Comparison of ENCODE assay signal across 28 cellular contexts in the genomic region with DNA sequence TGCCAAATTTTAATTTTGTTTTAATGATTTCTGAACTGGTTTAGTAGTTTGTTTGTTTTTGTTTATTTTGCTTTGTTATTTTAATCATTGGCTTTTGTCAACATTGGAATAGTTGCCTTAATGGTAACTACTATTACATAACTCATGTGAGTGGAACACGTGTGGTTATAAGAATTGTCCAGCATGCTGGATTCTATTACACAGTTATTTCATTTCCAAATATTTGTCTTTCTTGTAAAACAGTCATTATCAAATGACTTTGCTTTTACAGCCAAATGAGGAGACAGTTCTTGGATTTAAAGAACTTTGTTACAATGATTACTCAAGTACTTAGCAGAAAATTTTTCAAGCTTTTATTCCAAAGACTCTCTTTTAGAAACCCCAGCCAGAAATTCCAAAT.
DNase-seq lines count a peak whose midpoint lies in the region; ATAC-seq, FAIRE-seq and TF ChIP-seq lines count a peak whose summit lies in the region.
"Had no signal": no experiment of that assay in that cellular context is flagged by ENCODE, and none has a peak within 500 bp of the region (broad histone marks: within the 10 kb centered on the region; RNA-seq: fewer than 3 reads in every experiment).

No MANE protein-coding gene starts in this region.

- POLR2A ChIA-PET in MCF 10A (lab: Yijun Ruan, JAX): interaction anchor here (0.7 kb wide), 1 partner anchor 117 kb away, joined by 3 read pairs; no protein-coding TSS in a partner anchor

- no peaks in the 10 kb centered on the region for H3K27me3 ChIP-seq in mesenchymal stem cell (ENCODE audit: control insufficient read depth in 1 of 2, insufficient read depth in 1 of 2, low read length in 2 of 2)
- H3K27me3 ChIP-seq: BLaER1 treated with 17β-estradiol and CSF1 and Interleukin-3, amounts not matched to agents 10 nM and 100 nM had no signal

- no peak overlapping the region for H4K91ac ChIP-seq in mesenchymal stem cell (ENCODE audit: low read length)

- FAIRE-seq in GM19239 (lab: Jason Lieb, UNC): peak; percentile 49
- FAIRE-seq: GM12892 had no signal

- WGBS in mesenchymal stem cell: no CpG with 5 or more reads among the region's 1 CpG

- no peak overlapping the region for H2BK120ac ChIP-seq in mesenchymal stem cell (ENCODE audit: low read depth, low read length)

- ATAC-seq in esophagus mucosa: no peak

- H3K4me3 ChIP-seq in mesenchymal stem cell (ENCODE audit: insufficient read depth in 1 of 2, low read depth in 1 of 2, low read length in 2 of 2): no peak overlapping the region
- H3K4me3 ChIP-seq: BLaER1 treated with 17β-estradiol and CSF1 and Interleukin-3, amounts not matched to agents 10 nM and 100 nM had no signal

- no peak overlapping the region for H3K4me3 Mint-ChIP-seq in MCF 10A (ENCODE audit: unreplicated experiment)
- H3K4me3 Mint-ChIP-seq: CD4-positive, alpha-beta T cell had no signal

- no peaks in the 10 kb centered on the region for H3K36me3 Mint-ChIP-seq in MCF 10A (ENCODE audit: insufficient read depth, unreplicated experiment)

- H3K27ac Mint-ChIP-seq in MCF 10A (ENCODE audit: low read depth, unreplicated experiment): no peak overlapping the region
- H3K27ac Mint-ChIP-seq: CD4-positive, alpha-beta T cell had no signal

- intact Hi-C loops in MCF 10A (cut with micrococcal nuclease): no loop called here

- H3K27ac ChIP-seq in 22Rv1 (peak overlapping the region; percentile 78), VCaP (peak overlapping the region; percentile 72), mesenchymal stem cell (ENCODE audit: low read length, poor library complexity, severe bottlenecking) (no peak overlapping the region)
- H3K27ac ChIP-seq: BLaER1 treated with 17β-estradiol and CSF1 and Interleukin-3, amounts not matched to agents 10 nM and 100 nM had no signal

- CTCF ChIA-PET in MCF 10A (lab: Yijun Ruan, JAX): no interaction called here

- H3K79me1 ChIP-seq in mesenchymal stem cell (replicated peaks; ENCODE audit: low read length, poor library complexity, severe bottlenecking): no peaks in the 10 kb centered on the region

- no peaks in the 10 kb centered on the region for H3K9me3 ChIP-seq in mesenchymal stem cell (ENCODE audit: control insufficient read depth, low read length)
- H3K9me3 ChIP-seq: BLaER1 treated with 17β-estradiol and CSF1 and Interleukin-3, amounts not matched to agents 10 nM and 100 nM; SK-N-SH had no signal

- no peak overlapping the region for H2BK15ac ChIP-seq in mesenchymal stem cell (ENCODE audit: low read depth, poor library complexity, severe bottlenecking)

- peaks cover 8% of the 10 kb centered on the region for H3K9me3 Mint-ChIP-seq in MCF 10A (ENCODE audit: unreplicated experiment)

- peaks cover 43% of the 10 kb centered on the region for H3K27me3 Mint-ChIP-seq in MCF 10A (ENCODE audit: insufficient read depth, unreplicated experiment)
- H3K27me3 Mint-ChIP-seq: CD4-positive, alpha-beta T cell had no signal

- H3K4ac ChIP-seq in mesenchymal stem cell (ENCODE audit: low read depth in 1 of 2, low read length in 2 of 2): no peak overlapping the region

- no peak for TF ChIP-seq CTCF in 22Rv1 (IDR thresholded peaks at IDR 0.05)
- no peak for TF ChIP-seq CTCF in VCaP (conservative IDR thresholded peaks at IDR 0.05)
- no peak for TF ChIP-seq CTCF in MCF 10A (IDR thresholded peaks at IDR 0.05; ENCODE audit: unreplicated experiment)

- no peak overlapping the region for H4K8ac ChIP-seq in mesenchymal stem cell (ENCODE audit: low read length)

- no peaks in the 10 kb centered on the region for H3K36me3 ChIP-seq in mesenchymal stem cell (ENCODE audit: control insufficient read depth in 1 of 2, insufficient read depth in 2 of 2, low read depth in 1 of 2, low read length in 2 of 2)
- H3K36me3 ChIP-seq: BLaER1 treated with 17β-estradiol and CSF1 and Interleukin-3, amounts not matched to agents 10 nM and 100 nM had no signal

- no peak overlapping the region for H2BK5ac ChIP-seq in mesenchymal stem cell (ENCODE audit: low read depth, low read length, poor library complexity, severe bottlenecking)

- H3K4me1 ChIP-seq in mesenchymal stem cell (ENCODE audit: control insufficient read depth, insufficient read depth, low read depth, low read length): no peaks in the 10 kb centered on the region
- H3K4me1 ChIP-seq: BLaER1 treated with 17β-estradiol and CSF1 and Interleukin-3, amounts not matched to agents 10 nM and 100 nM had no signal

- no peak overlapping the region for H3K4me2 ChIP-seq in mesenchymal stem cell (ENCODE audit: low read length, poor library complexity, severe bottlenecking)
- H3K4me2 ChIP-seq: BLaER1 treated with 17β-estradiol and CSF1 and Interleukin-3, amounts not matched to agents 10 nM and 100 nM; SK-N-SH had no signal

- H2AFZ ChIP-seq in mesenchymal stem cell (ENCODE audit: low read depth, low read length): no peak overlapping the region

- no peak overlapping the region for H3K14ac ChIP-seq in mesenchymal stem cell (ENCODE audit: low read length in 2 of 2)

- H3K23ac ChIP-seq in mesenchymal stem cell (ENCODE audit: low read length in 2 of 2): no peak overlapping the region

- BruUV-seq in MCF 10A (replicated peaks; lab: Mats Ljungman, UMichigan): no TSS peak

- DNase-seq in GM19239 (ENCODE audit: insufficient read length, low spot score) (no peak), mesenchymal stem cell (peak; percentile 0), NCI-H226 (no peak), MCF 10A (ENCODE audit: unreplicated experiment) (no peak), epidermal melanocyte (ENCODE audit: insufficient read length, low spot score) (no peak)
- DNase-seq: 8988T; ACHN; CD4-positive, alpha-beta T cell; COR-L47; DMS79; GF-D8; GOT3; HCEC 1CT; KG1; NCI-H1092 treated with DMSO at 0.1 percent for 48 hours; NCI-H1436; NCI-H187; NCI-H2081 treated with DMSO at 0.1 percent for 48 hours; NCI-H2171 treated with DMSO at 0.1 percent for 48 hours; NCI-H524 treated with DMSO at 0.1 percent for 48 hours; NCI-H774; SK-N-SH; SW 1271 had no signal

- H3K4me1 Mint-ChIP-seq in MCF 10A (ENCODE audit: insufficient read depth, unreplicated experiment): no peaks in the 10 kb centered on the region

- no peak overlapping the region for H3K18ac ChIP-seq in mesenchymal stem cell (ENCODE audit: low read depth in 1 of 2, low read length in 2 of 2)

- H2AK5ac ChIP-seq in mesenchymal stem cell (ENCODE audit: low read length, severe bottlenecking): no peak overlapping the region

- no peak overlapping the region for H3K9ac ChIP-seq in mesenchymal stem cell (ENCODE audit: low read length)
- H3K9ac ChIP-seq: BLaER1 treated with 17β-estradiol and CSF1 and Interleukin-3, amounts not matched to agents 10 nM and 100 nM; SK-N-SH had no signal

- no peak overlapping the region for H2BK12ac ChIP-seq in mesenchymal stem cell (ENCODE audit: low read length in 2 of 2)
